11 cellular contexts compared by ENCODE assay signal in genomic region chr1:21264913-21265312, GRCh38. TPM values are rescaled to one million over a fixed set of nuclear protein-coding genes. Genes with fewer than 3 reads are reported as not detected.
DNase-seq lines count a peak whose midpoint lies in the region; ATAC-seq and TF ChIP-seq lines count a peak whose summit lies in the region.
"Had no signal": no experiment of that assay in that cellular context is flagged by ENCODE, and none has a peak within 500 bp of the region (broad histone marks: within the 10 kb centered on the region; RNA-seq: fewer than 3 reads in every experiment).

No MANE protein-coding gene starts in this region.

- H3K9me3 Mint-ChIP-seq in activated naive CD8-positive, alpha-beta T cell (ENCODE audit: low read depth), result no peaks in the 10 kb centered on the region
- no peaks in the 10 kb centered on the region for H3K9me3 Mint-ChIP-seq in activated naive CD8-positive, alpha-beta T cell treated with anti-CD3 and anti-CD28 coated beads, Interleukin-2, amount 50 U/mL, for 24 hours
- no peaks in the 10 kb centered on the region for H3K9me3 Mint-ChIP-seq in activated T-helper 17 cell treated with anti-CD3 and anti-CD28 coated beads, Interleukin-2, amount 50 U/mL, for 72 hours
- H3K9me3 Mint-ChIP-seq in type B pancreatic cell, result no peaks in the 10 kb centered on the region

- no peak overlapping the region for H3K4me3 Mint-ChIP-seq in activated naive CD8-positive, alpha-beta T cell
- H3K4me3 Mint-ChIP-seq in activated naive CD8-positive, alpha-beta T cell treated with anti-CD3 and anti-CD28 coated beads, Interleukin-2, amount 50 U/mL, for 24 hours, result no peak overlapping the region
- no peak overlapping the region for H3K4me3 Mint-ChIP-seq in activated T-helper 17 cell treated with anti-CD3 and anti-CD28 coated beads, Interleukin-2, amount 50 U/mL, for 72 hours
- H3K4me3 Mint-ChIP-seq in type B pancreatic cell, result no peak overlapping the region
- H3K4me3 Mint-ChIP-seq: T-helper 17 cell had no signal

- H3K27me3 Mint-ChIP-seq in activated naive CD8-positive, alpha-beta T cell, result no peaks in the 10 kb centered on the region
- H3K27me3 Mint-ChIP-seq in activated naive CD8-positive, alpha-beta T cell treated with anti-CD3 and anti-CD28 coated beads, Interleukin-2, amount 50 U/mL, for 24 hours, result no peaks in the 10 kb centered on the region
- no peaks in the 10 kb centered on the region for H3K27me3 Mint-ChIP-seq in activated T-helper 17 cell treated with anti-CD3 and anti-CD28 coated beads, Interleukin-2, amount 50 U/mL, for 72 hours
- H3K27me3 Mint-ChIP-seq in type B pancreatic cell, result no peaks in the 10 kb centered on the region
- H3K27me3 Mint-ChIP-seq: T-helper 17 cell had no signal

- H3K4me1 Mint-ChIP-seq in activated naive CD8-positive, alpha-beta T cell (ENCODE audit: low read depth), result peaks cover 22% of the 10 kb centered on the region
- H3K4me1 Mint-ChIP-seq in activated naive CD8-positive, alpha-beta T cell treated with anti-CD3 and anti-CD28 coated beads, Interleukin-2, amount 50 U/mL, for 24 hours, result peaks cover 41% of the 10 kb centered on the region
- H3K4me1 Mint-ChIP-seq in activated T-helper 17 cell treated with anti-CD3 and anti-CD28 coated beads, Interleukin-2, amount 50 U/mL, for 72 hours, result peaks cover 46% of the 10 kb centered on the region
- peaks cover 26% of the 10 kb centered on the region for H3K4me1 Mint-ChIP-seq in type B pancreatic cell (ENCODE audit: unreplicated experiment)

- DNase-seq in activated naive CD8-positive, alpha-beta T cell treated with anti-CD3 and anti-CD28 coated beads, Interleukin-2, amount 50 U/mL, for 24 hours, result no peak
- peak; percentile 69 for DNase-seq in foreskin melanocyte
- no peak for DNase-seq in type B pancreatic cell (ENCODE audit: extremely low spot score, unreplicated experiment)
- DNase-seq in putamen (ENCODE audit: low spot score), result no peak
- DNase-seq in stimulated activated CD4-positive, alpha-beta T cell treated with anti-CD3 and anti-CD28 coated beads, Interleukin-2, amount 100 ng/mL, for 24 hours, result no peak
- DNase-seq: DND-41, T-helper 17 cell, transverse colon had no signal

- H3K27ac Mint-ChIP-seq in activated naive CD8-positive, alpha-beta T cell, result peak overlapping the region; percentile 0
- no peak overlapping the region for H3K27ac Mint-ChIP-seq in activated naive CD8-positive, alpha-beta T cell treated with anti-CD3 and anti-CD28 coated beads, Interleukin-2, amount 50 U/mL, for 24 hours
- peak overlapping the region; percentile 40 for H3K27ac Mint-ChIP-seq in activated T-helper 17 cell treated with anti-CD3 and anti-CD28 coated beads, Interleukin-2, amount 50 U/mL, for 72 hours
- peak overlapping the region; percentile 33 for H3K27ac Mint-ChIP-seq in type B pancreatic cell
- H3K27ac Mint-ChIP-seq: T-helper 17 cell had no signal

- H3K36me3 Mint-ChIP-seq in activated naive CD8-positive, alpha-beta T cell, result peaks cover 4% of the 10 kb centered on the region
- peaks cover 56% of the 10 kb centered on the region for H3K36me3 Mint-ChIP-seq in activated naive CD8-positive, alpha-beta T cell treated with anti-CD3 and anti-CD28 coated beads, Interleukin-2, amount 50 U/mL, for 24 hours (ENCODE audit: low read depth)
- H3K36me3 Mint-ChIP-seq in activated T-helper 17 cell treated with anti-CD3 and anti-CD28 coated beads, Interleukin-2, amount 50 U/mL, for 72 hours (ENCODE audit: low read depth), result peaks cover 99% of the 10 kb centered on the region
- peaks cover 11% of the 10 kb centered on the region for H3K36me3 Mint-ChIP-seq in type B pancreatic cell

- ATAC-seq in activated naive CD8-positive, alpha-beta T cell treated with anti-CD3 and anti-CD28 coated beads, Interleukin-2, amount 50 U/mL, for 24 hours, result no peak
- ATAC-seq in activated T-helper 17 cell treated with anti-CD3 and anti-CD28 coated beads, Interleukin-2, amount 50 U/mL, for 72 hours (replicated peaks), result no peak
- ATAC-seq in HG03354 (IDR thresholded peaks at IDR 0.05; ENCODE audit: poor library complexity, severe bottlenecking, unreplicated experiment), result no peak
- ATAC-seq: T-helper 17 cell had no signal

- no peak for TF ChIP-seq CTCF in type B pancreatic cell (conservative IDR thresholded peaks at IDR 0.05)

RNA-seq across cellular contexts. Expression of gene ECE1, which starts 25.4 kb away (rescaled TPM):
- total RNA-seq in activated T-helper 17 cell treated with anti-CD3 and anti-CD28 coated beads, Interleukin-2, amount 50 U/mL, for 72 hours, result 100 to 1,000 TPM in 1 of 2 donors, 10 to 100 TPM in 1; 75.4 to 219 TPM
- total RNA-seq in type B pancreatic cell (ENCODE audit: low replicate concordance), result 37.2 and 49.8 TPM in 2 replicates
